21 cellular contexts compared by ENCODE assay signal in genomic region chr19:35552534-35553384, GRCh38. TPM values are rescaled to one million over a fixed set of nuclear protein-coding genes. Genes with fewer than 3 reads are reported as not detected.
"Had no signal": no experiment of that assay in that cellular context is flagged by ENCODE, and none has a peak within 500 bp of the region (broad histone marks: within the 10 kb centered on the region; RNA-seq: fewer than 3 reads in every experiment).

No MANE protein-coding gene starts in this region.

- DNase-seq: activated naive CD8-positive, alpha-beta T cell treated with anti-CD3 and anti-CD28 coated beads, Interleukin-2, amount 50 U/mL, for 24 hours; dermis blood vessel endothelial cell; effector memory CD8-positive, alpha-beta T cell; heart right ventricle; mesendoderm; natural killer cell; nucleus accumbens; small intestine; stimulated activated CD4-positive, alpha-beta T cell treated with anti-CD3 and anti-CD28 coated beads, Interleukin-4, amount 100 ng/mL, for 4 hours; stimulated activated CD8-positive, alpha-beta memory T cell treated with anti-CD3 and anti-CD28 coated beads, Interleukin-4, amount 100 ng/mL, for 48 hours; stimulated activated naive CD4-positive, alpha-beta T cell treated with Interleukin-2 at 50 U/mL for 16 hours; transverse colon had no signal

- H3K9me3 Mint-ChIP-seq: activated naive CD8-positive, alpha-beta T cell treated with anti-CD3 and anti-CD28 coated beads, Interleukin-2, amount 50 U/mL, for 24 hours; activated T-helper 1 cell treated with anti-CD3 and anti-CD28 coated beads, Interleukin-12 subunit alpha, Interleukin-12 subunit beta, Interleukin-2, Interleukin-4 antibody, amounts not matched to agents 30 ng/mL and 10 ng/mL and 1 ng/mL, durations not matched to agents 14 hours and 24 hours and 36 hours; effector memory CD8-positive, alpha-beta T cell; natural killer cell had no signal

- ATAC-seq: activated naive CD8-positive, alpha-beta T cell treated with anti-CD3 and anti-CD28 coated beads, Interleukin-2, amount 50 U/mL, for 24 hours; effector memory CD8-positive, alpha-beta T cell; heart right ventricle; natural killer cell; right cardiac atrium had no signal

- H3K27ac Mint-ChIP-seq: activated naive CD8-positive, alpha-beta T cell treated with anti-CD3 and anti-CD28 coated beads, Interleukin-2, amount 50 U/mL, for 24 hours; activated T-helper 1 cell treated with anti-CD3 and anti-CD28 coated beads, Interleukin-12 subunit alpha, Interleukin-12 subunit beta, Interleukin-2, Interleukin-4 antibody, amounts not matched to agents 30 ng/mL and 10 ng/mL and 1 ng/mL, durations not matched to agents 14 hours and 24 hours and 36 hours; effector memory CD8-positive, alpha-beta T cell; natural killer cell had no signal

- H3K4me3 Mint-ChIP-seq: activated naive CD8-positive, alpha-beta T cell treated with anti-CD3 and anti-CD28 coated beads, Interleukin-2, amount 50 U/mL, for 24 hours; activated T-helper 1 cell treated with anti-CD3 and anti-CD28 coated beads, Interleukin-12 subunit alpha, Interleukin-12 subunit beta, Interleukin-2, Interleukin-4 antibody, amounts not matched to agents 30 ng/mL and 10 ng/mL and 1 ng/mL, durations not matched to agents 14 hours and 24 hours and 36 hours; effector memory CD8-positive, alpha-beta T cell; natural killer cell had no signal

- H3K36me3 Mint-ChIP-seq: natural killer cell had no signal

RNA-seq across cellular contexts. Expression of gene ATP4A, which starts 10.7 kb away (rescaled TPM):
- total RNA-seq: activated CD8-positive, alpha-beta memory T cell treated with anti-CD3 and anti-CD28 coated beads for 36 hours; activated T-helper 1 cell treated with anti-CD3 and anti-CD28 coated beads, Interleukin-12 subunit alpha, Interleukin-12 subunit beta, Interleukin-2, Interleukin-4 antibody, amounts not matched to agents 30 ng/mL and 10 ng/mL and 1 ng/mL, durations not matched to agents 14 hours and 24 hours and 36 hours; ascending aorta; bronchial epithelial cell; cerebellum; dermis blood vessel endothelial cell; frontal cortex; heart right ventricle; lower leg skin; natural killer cell; right cardiac atrium; transverse colon had no signal

RNA-seq across cellular contexts. Expression of gene GAPDHS, which starts 19.5 kb away (rescaled TPM):
- total RNA-seq: activated CD8-positive, alpha-beta memory T cell treated with anti-CD3 and anti-CD28 coated beads for 36 hours; activated T-helper 1 cell treated with anti-CD3 and anti-CD28 coated beads, Interleukin-12 subunit alpha, Interleukin-12 subunit beta, Interleukin-2, Interleukin-4 antibody, amounts not matched to agents 30 ng/mL and 10 ng/mL and 1 ng/mL, durations not matched to agents 14 hours and 24 hours and 36 hours; ascending aorta; bronchial epithelial cell; cerebellum; dermis blood vessel endothelial cell; frontal cortex; heart right ventricle; natural killer cell; right cardiac atrium; transverse colon had no signal

RNA-seq across cellular contexts. Expression of gene SBSN, which starts 24.6 kb away (rescaled TPM):
- total RNA-seq: activated CD8-positive, alpha-beta memory T cell treated with anti-CD3 and anti-CD28 coated beads for 36 hours; activated T-helper 1 cell treated with anti-CD3 and anti-CD28 coated beads, Interleukin-12 subunit alpha, Interleukin-12 subunit beta, Interleukin-2, Interleukin-4 antibody, amounts not matched to agents 30 ng/mL and 10 ng/mL and 1 ng/mL, durations not matched to agents 14 hours and 24 hours and 36 hours; ascending aorta; cerebellum; dermis blood vessel endothelial cell; frontal cortex; heart right ventricle; natural killer cell; right cardiac atrium; transverse colon had no signal

RNA-seq across cellular contexts. Expression of gene PMIS2, which starts 33.2 kb away (rescaled TPM):
- total RNA-seq: activated CD8-positive, alpha-beta memory T cell treated with anti-CD3 and anti-CD28 coated beads for 36 hours; activated T-helper 1 cell treated with anti-CD3 and anti-CD28 coated beads, Interleukin-12 subunit alpha, Interleukin-12 subunit beta, Interleukin-2, Interleukin-4 antibody, amounts not matched to agents 30 ng/mL and 10 ng/mL and 1 ng/mL, durations not matched to agents 14 hours and 24 hours and 36 hours; ascending aorta; bronchial epithelial cell; cerebellum; dermis blood vessel endothelial cell; frontal cortex; heart right ventricle; lower leg skin; natural killer cell; prostate gland; right cardiac atrium; transverse colon had no signal
